30 cellular contexts compared by ENCODE assay signal in genomic region chr11:119342023-119342300, GRCh38. TPM values are rescaled to one million over a fixed set of nuclear protein-coding genes. Genes with fewer than 3 reads are reported as not detected.
"Had no signal": no experiment of that assay in that cellular context is flagged by ENCODE, and none has a peak within 500 bp of the region (broad histone marks: within the 10 kb centered on the region; RNA-seq: fewer than 3 reads in every experiment).

No MANE protein-coding gene starts in this region.

- FAIRE-seq: frontal cortex had no signal

- DNase-seq: activated CD4-positive, alpha-beta T cell treated with anti-CD3 and anti-CD28 coated beads, Interleukin-2, amount 10 ng/mL, durations not matched to agents 7 days and 5 days; activated CD4-positive, CD25-positive, alpha-beta regulatory T cell treated with anti-CD3 and anti-CD28 coated beads, Interleukin-2, amount 50 U/mL, for 72 hours; activated CD8-positive, alpha-beta memory T cell treated with anti-CD3 and anti-CD28 coated beads, Interleukin-2, amount 10 ng/mL, durations not matched to agents 7 days and 5 days; activated CD8-positive, alpha-beta T cell treated with anti-CD3 and anti-CD28 coated beads for 36 hours; activated gamma-delta T cell; activated naive CD4-positive, alpha-beta T cell treated with anti-CD3 and anti-CD28 coated beads, Interleukin-2, amount 50 U/mL, for 16 hours; activated naive CD8-positive, alpha-beta T cell treated with anti-CD3 and anti-CD28 coated beads, Interleukin-2, amount 50 U/mL, for 24 hours; activated T-cell treated with anti-CD3 and anti-CD28 coated beads for 4 hours; effector CD8-positive, alpha-beta T cell; glutamatergic neuron; immature natural killer cell; mucosa of descending colon; retina; stimulated activated CD4-positive, alpha-beta T cell treated with anti-CD3 and anti-CD28 coated beads, Interleukin-4, amount 100 ng/mL, for 24 hours; stimulated activated naive CD4-positive, alpha-beta T cell treated with Interleukin-2 at 50 U/mL for 16 hours; T-cell; upper lobe of right lung had no signal

- H3K9me3 Mint-ChIP-seq: activated CD4-positive, alpha-beta T cell treated with anti-CD3 and anti-CD28 coated beads, Interleukin-2, amount 10 ng/mL, durations not matched to agents 7 days and 5 days; activated CD8-positive, alpha-beta T cell treated with anti-CD3 and anti-CD28 coated beads for 36 hours; activated naive CD8-positive, alpha-beta T cell treated with anti-CD3 and anti-CD28 coated beads, Interleukin-2, amount 50 U/mL, for 24 hours; activated T-helper 1 cell treated with anti-CD3 and anti-CD28 coated beads, Interleukin-12 subunit alpha, Interleukin-12 subunit beta, Interleukin-2, Interleukin-4 antibody, amounts not matched to agents 30 ng/mL and 10 ng/mL and 1 ng/mL, durations not matched to agents 14 hours and 24 hours and 36 hours; dendritic cell treated with granulocyte-macrophage colony-stimulating factor and Interleukin-4, amounts not matched to agents 40 ng/mL and 50 ng/mL, for 4 days; immature natural killer cell; memory B cell; T-cell; T-helper 2 cell treated with Interferon-gamma antibody and Interleukin-4, amounts not matched to agents 5 μg/mL and 100 μg/mL, for 36 hours had no signal

- H3K9me3 ChIP-seq: mucosa of descending colon, upper lobe of right lung had no signal

- H2AFZ ChIP-seq: hepatocyte had no signal

- H3K4me2 ChIP-seq: hepatocyte had no signal

- H3K36me3 ChIP-seq: cardiac muscle cell had no signal

- ATAC-seq: activated CD8-positive, alpha-beta memory T cell treated with anti-CD3 and anti-CD28 coated beads, Interleukin-2, amount 10 ng/mL, durations not matched to agents 7 days and 5 days; activated CD8-positive, alpha-beta T cell treated with anti-CD3 and anti-CD28 coated beads for 36 hours; activated naive CD8-positive, alpha-beta T cell treated with anti-CD3 and anti-CD28 coated beads, Interleukin-2, amount 50 U/mL, for 24 hours; esophagus mucosa; mucosa of descending colon; T-cell; upper lobe of right lung had no signal

- H3K4me3 Mint-ChIP-seq: activated CD4-positive, alpha-beta T cell treated with anti-CD3 and anti-CD28 coated beads, Interleukin-2, amount 10 ng/mL, durations not matched to agents 7 days and 5 days; activated CD8-positive, alpha-beta memory T cell treated with anti-CD3 and anti-CD28 coated beads, Interleukin-2, amount 10 ng/mL, durations not matched to agents 7 days and 5 days; activated CD8-positive, alpha-beta T cell treated with anti-CD3 and anti-CD28 coated beads for 36 hours; activated naive CD8-positive, alpha-beta T cell treated with anti-CD3 and anti-CD28 coated beads, Interleukin-2, amount 50 U/mL, for 24 hours; activated T-helper 1 cell treated with anti-CD3 and anti-CD28 coated beads, Interleukin-12 subunit alpha, Interleukin-12 subunit beta, Interleukin-2, Interleukin-4 antibody, amounts not matched to agents 30 ng/mL and 10 ng/mL and 1 ng/mL, durations not matched to agents 14 hours and 24 hours and 36 hours; dendritic cell treated with granulocyte-macrophage colony-stimulating factor and Interleukin-4, amounts not matched to agents 40 ng/mL and 50 ng/mL, for 4 days; immature natural killer cell; memory B cell; T-helper 2 cell treated with Interferon-gamma antibody and Interleukin-4, amounts not matched to agents 5 μg/mL and 100 μg/mL, for 36 hours had no signal

- H3K4me3 ChIP-seq: cardiac muscle cell, hepatocyte, mucosa of descending colon, upper lobe of right lung had no signal

- H3K27ac Mint-ChIP-seq: activated CD4-positive, alpha-beta T cell treated with anti-CD3 and anti-CD28 coated beads, Interleukin-2, amount 10 ng/mL, durations not matched to agents 7 days and 5 days; activated CD8-positive, alpha-beta memory T cell treated with anti-CD3 and anti-CD28 coated beads, Interleukin-2, amount 10 ng/mL, durations not matched to agents 7 days and 5 days; activated CD8-positive, alpha-beta T cell treated with anti-CD3 and anti-CD28 coated beads for 36 hours; activated naive CD8-positive, alpha-beta T cell treated with anti-CD3 and anti-CD28 coated beads, Interleukin-2, amount 50 U/mL, for 24 hours; activated T-helper 1 cell treated with anti-CD3 and anti-CD28 coated beads, Interleukin-12 subunit alpha, Interleukin-12 subunit beta, Interleukin-2, Interleukin-4 antibody, amounts not matched to agents 30 ng/mL and 10 ng/mL and 1 ng/mL, durations not matched to agents 14 hours and 24 hours and 36 hours; dendritic cell treated with granulocyte-macrophage colony-stimulating factor and Interleukin-4, amounts not matched to agents 40 ng/mL and 50 ng/mL, for 4 days; immature natural killer cell; memory B cell; progenitor cell of endocrine pancreas; T-cell; T-helper 2 cell treated with Interferon-gamma antibody and Interleukin-4, amounts not matched to agents 5 μg/mL and 100 μg/mL, for 36 hours had no signal

- H3K27ac ChIP-seq: cardiac muscle cell, hepatocyte, VCaP had no signal

- H3K36me3 Mint-ChIP-seq: immature natural killer cell had no signal

RNA-seq across cellular contexts. Expression of gene C1QTNF5, which starts 1.3 kb away (rescaled TPM):
- total RNA-seq: activated CD4-positive, alpha-beta T cell treated with anti-CD3 and anti-CD28 coated beads, Interleukin-2, amount 10 ng/mL, durations not matched to agents 7 days and 5 days; activated CD8-positive, alpha-beta memory T cell treated with anti-CD3 and anti-CD28 coated beads, Interleukin-2, amount 10 ng/mL, durations not matched to agents 7 days and 5 days; activated CD8-positive, alpha-beta T cell treated with anti-CD3 and anti-CD28 coated beads for 36 hours; activated T-helper 1 cell treated with anti-CD3 and anti-CD28 coated beads, Interleukin-12 subunit alpha, Interleukin-12 subunit beta, Interleukin-2, Interleukin-4 antibody, amounts not matched to agents 30 ng/mL and 10 ng/mL and 1 ng/mL, durations not matched to agents 14 hours and 24 hours and 36 hours; T-cell had no signal
- polyA plus RNA-seq: immature natural killer cell, neural cell had no signal

RNA-seq across cellular contexts. Expression of gene MFRP, which starts 4.5 kb away (rescaled TPM):
- total RNA-seq: activated CD4-positive, alpha-beta T cell treated with anti-CD3 and anti-CD28 coated beads, Interleukin-2, amount 10 ng/mL, durations not matched to agents 7 days and 5 days; activated CD8-positive, alpha-beta memory T cell treated with anti-CD3 and anti-CD28 coated beads, Interleukin-2, amount 10 ng/mL, durations not matched to agents 7 days and 5 days; activated CD8-positive, alpha-beta T cell treated with anti-CD3 and anti-CD28 coated beads for 36 hours; activated T-helper 1 cell treated with anti-CD3 and anti-CD28 coated beads, Interleukin-12 subunit alpha, Interleukin-12 subunit beta, Interleukin-2, Interleukin-4 antibody, amounts not matched to agents 30 ng/mL and 10 ng/mL and 1 ng/mL, durations not matched to agents 14 hours and 24 hours and 36 hours; cardiac muscle cell; esophagus mucosa; frontal cortex; hepatocyte; liver; mucosa of descending colon; osteocyte; progenitor cell of endocrine pancreas; T-cell; upper lobe of right lung had no signal
- polyA plus RNA-seq: cardiac muscle cell, hepatocyte, immature natural killer cell, liver, neural cell had no signal

RNA-seq across cellular contexts. Expression of gene MCAM, which starts 25.0 kb away (rescaled TPM):
- polyA plus RNA-seq: immature natural killer cell had no signal

RNA-seq across cellular contexts. Expression of gene USP2, which starts 39.5 kb away (rescaled TPM):
- polyA plus RNA-seq: immature natural killer cell had no signal
